Comparison of ENCODE assay signal across 26 cellular contexts in the genomic region with DNA sequence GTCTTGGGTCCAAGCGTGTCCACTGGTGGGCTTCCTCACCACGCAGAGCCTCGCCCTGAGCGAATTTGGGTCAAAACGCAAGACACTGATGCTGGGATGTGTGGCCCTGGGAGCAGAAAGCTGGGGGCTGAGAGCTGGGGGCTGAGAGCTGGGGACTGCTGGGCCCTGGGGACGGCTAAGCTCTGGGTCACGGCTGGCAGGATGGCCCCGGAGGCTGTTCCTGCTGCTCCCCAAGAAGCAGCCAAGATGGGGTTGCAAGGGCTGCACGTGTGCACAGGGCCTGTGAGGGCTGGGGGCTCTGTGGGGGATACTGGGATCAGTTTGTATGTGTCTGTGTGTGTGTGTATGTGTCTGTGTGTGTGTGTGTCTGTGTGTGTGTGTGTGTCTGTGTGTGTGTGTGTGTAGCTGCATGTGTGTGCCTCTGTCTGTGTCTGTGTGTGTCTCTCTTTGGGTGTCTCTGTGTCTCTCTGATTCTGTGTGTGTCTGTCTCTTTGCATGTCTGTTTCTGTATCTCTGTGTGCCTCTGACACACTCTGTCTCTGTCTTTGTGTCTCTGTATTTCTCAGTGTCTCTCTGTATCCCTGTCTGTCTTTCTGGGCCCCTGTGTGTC. TPM values are rescaled to one million over a fixed set of nuclear protein-coding genes. Genes with fewer than 3 reads are reported as not detected.
DNase-seq lines count a peak whose midpoint lies in the region; ATAC-seq and TF ChIP-seq lines count a peak whose summit lies in the region.
"Had no signal": no experiment of that assay in that cellular context is flagged by ENCODE, and none has a peak within 500 bp of the region (broad histone marks: within the 10 kb centered on the region; RNA-seq: fewer than 3 reads in every experiment).

No MANE protein-coding gene starts in this region.

- H3K27ac ChIP-seq in C4-2B (peak overlapping the region; percentile 19), Panc1 (ENCODE audit: low read length) (peak overlapping the region; percentile 76; the same call in 1 of the 2 replicates), esophagus muscularis mucosa (replicated peaks in 1 of 4) (peak overlapping the region; percentile 70 to 83 (median 76)), psoas muscle (peak overlapping the region; percentile 84), lower lobe of right lung (no peak overlapping the region)
- H3K27ac ChIP-seq: BLaER1 had no signal

- H3K4me1 ChIP-seq in Panc1 (ENCODE audit: control insufficient read depth, insufficient read depth, low read length): peaks cover 51% of the 10 kb centered on the region
- peaks cover 69 to 74% (median 73%) of the 10 kb centered on the region in 4 donors for H3K4me1 ChIP-seq in esophagus muscularis mucosa
- H3K4me1 ChIP-seq in psoas muscle: peaks cover 71% of the 10 kb centered on the region
- H3K4me1 ChIP-seq in lower lobe of right lung: peaks cover 32% of the 10 kb centered on the region

- ATAC-seq in Panc1 (no peak), psoas muscle (no peak), lower lobe of right lung (no peak)
- ATAC-seq: natural killer cell treated with Interleukin-12 subunit alpha and Interleukin-12 subunit beta and Interleukin-15 and Interleukin-18, amount 100 ng/mL, for 72 hours had no signal

- POLR2A ChIA-PET in Panc1 (lab: Charles Lee): no interaction called here

- TF ChIP-seq EP300 in esophagus muscularis mucosa (IDR thresholded peaks at IDR 0.05): no peak

- WGBS in esophagus muscularis mucosa: 92% methylated on average over 8 of the region's 9 CpGs
- WGBS in psoas muscle, 3 donors: 76 to 88% (median 84%) methylated on average over 9 of the region's 9 CpGs

- no peak overlapping the region for H3K4me3 ChIP-seq in Panc1 (ENCODE audit: low read depth in 2 of 2, low read length in 2 of 2)
- H3K4me3 ChIP-seq in esophagus muscularis mucosa: no peak overlapping the region
- no peak overlapping the region for H3K4me3 ChIP-seq in psoas muscle
- no peak overlapping the region for H3K4me3 ChIP-seq in lower lobe of right lung
- H3K4me3 ChIP-seq: BLaER1 had no signal

- CTCF ChIA-PET in Panc1 (lab: Charles Lee): no interaction called here

- H3K9me3 ChIP-seq in Panc1 (ENCODE audit: control insufficient read depth, insufficient read depth, low read depth, low read length) (no peaks in the 10 kb centered on the region), esophagus muscularis mucosa (no peaks in the 10 kb centered on the region), psoas muscle (no peaks in the 10 kb centered on the region), lower lobe of right lung (no peaks in the 10 kb centered on the region)
- H3K9me3 ChIP-seq: BLaER1 had no signal

- H3K36me3 ChIP-seq in Panc1 (ENCODE audit: control insufficient read depth, insufficient read depth, low read length) (no peaks in the 10 kb centered on the region), esophagus muscularis mucosa (no peaks in the 10 kb centered on the region), psoas muscle (ENCODE audit: insufficient read depth in 1 of 2, low read depth in 1 of 2) (no peaks in the 10 kb centered on the region), lower lobe of right lung (no peaks in the 10 kb centered on the region)
- H3K36me3 ChIP-seq: BLaER1 had no signal

- in situ Hi-C loops in Panc1 (cut with HindIII; ENCODE audit: low pct_unique_long_range_greater_than_20kb, low sequenced_read_pairs): no loop called here

- DNase-seq in Panc1 (ENCODE audit: low read depth, low spot score) (no peak), esophagus muscularis mucosa (ENCODE audit: extremely low spot score) (no peak), psoas muscle (no peak), NCI-H524 (lab: John Stamatoyannopoulos, UW) (no peak), GM10266 (ENCODE audit: extremely low spot score) (no peak), lower lobe of right lung (no peak)
- DNase-seq: activated CD4-positive, alpha-beta T cell treated with anti-CD3 and anti-CD28 coated beads for 4 hours; activated naive CD4-positive, alpha-beta T cell treated with anti-CD3 and anti-CD28 coated beads, Interleukin-2, amount 50 U/mL, for 16 hours; activated T-cell treated with anti-CD3 and anti-CD28 coated beads, Interleukin-2, amount 50 U/mL, for 48 hours; central memory CD4-positive, alpha-beta T cell; dermis blood vessel endothelial cell; DND-41; Kasumi-1; NCI-H1694; NCI-H2171 treated with DMSO at 0.1 percent for 48 hours; NCI-H526; small intestine; stimulated activated CD4-positive, alpha-beta T cell treated with anti-CD3 and anti-CD28 coated beads, Interleukin-1b, Interleukin-23, amount 100 ng/mL, for 48 hours had no signal

- TF ChIP-seq CTCF in C4-2B (conservative IDR thresholded peaks at IDR 0.05): no peak
- TF ChIP-seq CTCF in Panc1 (IDR thresholded peaks at IDR 0.05): no peak
- TF ChIP-seq CTCF in esophagus muscularis mucosa (IDR thresholded peaks at IDR 0.05): no peak
- TF ChIP-seq CTCF in psoas muscle (IDR thresholded peaks at IDR 0.05): no peak
- TF ChIP-seq CTCF in GM10266 (IDR thresholded peaks at IDR 0.05; ENCODE audit: control insufficient read depth, insufficient read depth, low read depth, missing control alignments): no peak
- no peak for TF ChIP-seq CTCF in lower lobe of right lung (IDR thresholded peaks at IDR 0.05)

- BruUV-seq in Panc1 (replicated peaks; lab: Mats Ljungman, UMichigan): no TSS peak

- TF ChIP-seq POLR2A in esophagus muscularis mucosa (IDR thresholded peaks at IDR 0.05; ENCODE audit: low read depth): no peak

- no peaks in the 10 kb centered on the region for H3K27me3 ChIP-seq in Panc1 (ENCODE audit: control insufficient read depth, insufficient read depth, low read length)
- no peaks in the 10 kb centered on the region for H3K27me3 ChIP-seq in esophagus muscularis mucosa
- H3K27me3 ChIP-seq in psoas muscle (ENCODE audit: insufficient read depth in 3 of 3, low read length in 2 of 3): no peaks in the 10 kb centered on the region
- H3K27me3 ChIP-seq in lower lobe of right lung (ENCODE audit: low read depth): no peaks in the 10 kb centered on the region
- H3K27me3 ChIP-seq: BLaER1 had no signal

- intact Hi-C loops in Panc1 (cut with micrococcal nuclease; ENCODE audit: unreplicated experiment) (no loop called here), esophagus muscularis mucosa (cut with DNase I) (no loop called here), psoas muscle (cut with DNase I) (no loop called here), lower lobe of right lung (cut with DNase I) (no loop called here)

RNA-seq across cellular contexts. Expression of a gene that starts 38.2 kb away (rescaled TPM):
- total RNA-seq in Panc1 (2021; ENCODE audit: unreplicated experiment): not detected
- 0.39 TPM for polyA plus RNA-seq in Panc1 (2012; ENCODE audit: insufficient read length)
- not detected for total RNA-seq in esophagus muscularis mucosa
- under 1 TPM in 1 of 4 donors, not detected in 3; 0.36 TPM for total RNA-seq in psoas muscle
- polyA plus RNA-seq in psoas muscle: not detected
- total RNA-seq in lower lobe of right lung: 12.8 TPM
- total RNA-seq: dermis blood vessel endothelial cell; mesothelial cell of epicardium; natural killer cell treated with Interleukin-12 subunit alpha and Interleukin-12 subunit beta and Interleukin-15 and Interleukin-18, amount 100 ng/mL, for 72 hours; SK-MEL-5; subcutaneous adipose tissue; T-helper 1 cell treated with Interleukin-12 subunit alpha and Interleukin-12 subunit beta and Interleukin-4 antibody, amounts not matched to agents 30 ng/mL and 1 ng/mL, for 36 hours; ureter had no signal

Comparison
In these comparisons a context has a peak if more than half of its experiments do, and no peak if none do; other contexts are left out.
1. RNA of a gene that starts 38.2 kb away (total RNA-seq): 12.8 TPM in lower lobe of right lung (single experiment); not detected in Panc1 (single experiment), not detected in esophagus muscularis mucosa and 0.36 TPM in psoas muscle; every median in the first group is over 10 times any median in the second.